Comparison of ENCODE assay signal across 8 cellular contexts in the genomic region with DNA sequence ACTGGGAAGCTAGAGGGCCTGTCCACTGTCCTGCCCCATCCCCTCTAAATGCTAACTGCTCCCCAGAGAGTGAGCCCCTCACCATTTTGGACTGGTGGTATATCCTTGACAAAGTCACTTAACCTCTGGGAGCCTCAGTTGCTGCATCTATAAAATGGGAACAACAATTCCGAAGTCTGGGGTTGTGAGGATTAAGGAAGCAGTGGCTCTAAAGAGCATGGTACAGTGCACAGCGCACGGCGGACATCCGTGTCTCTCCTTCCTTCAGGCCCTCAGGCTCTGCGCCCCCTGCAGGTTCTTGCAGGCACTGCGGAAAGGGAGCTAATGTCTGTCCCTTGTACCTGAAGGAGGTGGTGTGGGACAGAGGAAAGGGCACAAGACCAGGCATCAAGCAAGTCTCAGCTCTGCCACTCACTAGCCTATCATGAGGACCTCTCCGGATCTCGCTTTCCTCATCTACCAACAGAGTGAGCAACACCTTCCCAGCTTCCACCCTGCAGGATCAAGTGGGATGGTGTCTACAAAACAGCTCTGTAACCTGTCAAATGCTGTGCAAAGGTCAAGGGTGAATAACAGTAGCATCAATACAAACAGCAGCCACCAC. TPM values are rescaled to one million over a fixed set of nuclear protein-coding genes. Genes with fewer than 3 reads are reported as not detected.
DNase-seq lines count a peak whose midpoint lies in the region; ATAC-seq and TF ChIP-seq lines count a peak whose summit lies in the region.

No MANE protein-coding gene starts in this region.

- H3K4me1 Mint-ChIP-seq in activated T-cell treated with anti-CD3 and anti-CD28 coated beads, Interleukin-2, amount 50 U/mL, for 4 hours (ENCODE audit: low read depth) = peaks cover 21% of the 10 kb centered on the region

- H3K9me3 Mint-ChIP-seq in activated T-cell treated with anti-CD3 and anti-CD28 coated beads, Interleukin-2, amount 50 U/mL, for 4 hours = no peaks in the 10 kb centered on the region

- peaks cover 50% of the 10 kb centered on the region for H3K36me3 Mint-ChIP-seq in activated T-cell treated with anti-CD3 and anti-CD28 coated beads, Interleukin-2, amount 50 U/mL, for 4 hours (ENCODE audit: insufficient read depth)

- no peaks in the 10 kb centered on the region for H3K27me3 Mint-ChIP-seq in activated T-cell treated with anti-CD3 and anti-CD28 coated beads, Interleukin-2, amount 50 U/mL, for 4 hours (ENCODE audit: low read depth)

- DNase-seq in ACHN = peak; percentile 66
- peak; percentile 75 for DNase-seq in OCI-M1 (lab: John Stamatoyannopoulos, UW)
- peak; percentile 83 for DNase-seq in activated T-cell treated with anti-CD3 and anti-CD28 coated beads, Interleukin-2, amount 50 U/mL, for 4 hours
- peak; percentile 38 to 76 for DNase-seq in foreskin fibroblast
- peak in 9 of 10 donors; percentile 35 to 94 (median 61) for DNase-seq in posterior cingulate gyrus
- no peak for DNase-seq in dedifferentiated amniotic fluid mesenchymal stem cell (ENCODE audit: extremely low spot score)

- intact Hi-C loops in posterior cingulate gyrus (cut with DNase I) = no loop called here

- no peak overlapping the region for H3K4me3 ChIP-seq in foreskin fibroblast (ENCODE audit: low read depth in 1 of 2, low read length in 2 of 2)

- ATAC-seq in GM18502 (IDR thresholded peaks at IDR 0.05; ENCODE audit: poor library complexity, unreplicated experiment) (peak; percentile 47), GM18867 (IDR thresholded peaks at IDR 0.05; ENCODE audit: unreplicated experiment) (no peak)
- ATAC-seq in activated T-cell treated with anti-CD3 and anti-CD28 coated beads, Interleukin-2, amount 50 U/mL, for 4 hours = peak; percentile 83 to 84

- TF ChIP-seq CTCF in foreskin fibroblast (IDR thresholded peaks at IDR 0.05; ENCODE audit: low read depth, low read length) = peak; percentile 97

- H3K4me3 Mint-ChIP-seq in activated T-cell treated with anti-CD3 and anti-CD28 coated beads, Interleukin-2, amount 50 U/mL, for 4 hours = peak overlapping the region; percentile 13

- in situ Hi-C loops in ACHN (cut with HindIII; ENCODE audit: low pct_ligation_motif_present, low pct_unique_long_range_greater_than_20kb, low sequenced_read_pairs) = no loop called here

RNA-seq across cellular contexts. Expression of a gene that starts 20.1 kb away (rescaled TPM):
- 100 to 1,000 TPM; 121 to 168 (median 149) TPM for total RNA-seq in activated T-cell treated with anti-CD3 and anti-CD28 coated beads, Interleukin-2, amount 50 U/mL, for 4 hours
